1 cellular context compared by ENCODE assay signal in genomic region chr10:91797874-91798735, GRCh38.
TF ChIP-seq lines count a peak whose summit lies in the region.

TNKS2 (plus strand) TSS chr10:91798426; CDS start chr10:91798691, 265 bp downstream.

TF ChIP-seq in A549, 52 proteins besides CTCF, POLR2A, EP300 and RAD21 (continued from another document):
- TF ChIP-seq POLR2AphosphoS2 (conservative IDR thresholded peaks at IDR 0.05; ENCODE audit: low read length): no peak
- no peak for TF ChIP-seq ZSCAN20 (CRISPR knock-in tag; IDR thresholded peaks at IDR 0.05)
- no peak for TF ChIP-seq RFX5 (IDR thresholded peaks at IDR 0.05)
- TF ChIP-seq NR3C1 (IDR thresholded peaks at IDR 0.05): no peak
- no peak for TF ChIP-seq KDM5A (IDR thresholded peaks at IDR 0.05)
- no peak for TF ChIP-seq EHMT2 (IDR thresholded peaks at IDR 0.05; ENCODE audit: low read depth)
- TF ChIP-seq HOXB5 (CRISPR knock-in tag; IDR thresholded peaks at IDR 0.05): no peak
- TF ChIP-seq RCOR1 (IDR thresholded peaks at IDR 0.05; ENCODE audit: low read depth, low read length): no peak
- peak; percentile 92 for TF ChIP-seq MAX (IDR thresholded peaks at IDR 0.05)
- TF ChIP-seq CHD4 (IDR thresholded peaks at IDR 0.05; ENCODE audit: borderline replicate concordance): no peak
- no peak for TF ChIP-seq RARB (CRISPR knock-in tag; IDR thresholded peaks at IDR 0.05)
- TF ChIP-seq SREBF2 (IDR thresholded peaks at IDR 0.05): no peak
- TF ChIP-seq BHLHE40 (IDR thresholded peaks at IDR 0.05; ENCODE audit: low read depth, low read length): peak; percentile 55
- no peak for TF ChIP-seq ZC3H11A (IDR thresholded peaks at IDR 0.05)
- peak; percentile 74 to 77; a peak in 4 of 5 replicates for TF ChIP-seq JUN (IDR thresholded peaks at IDR 0.05)
- no peak for TF ChIP-seq ZFP36 (IDR thresholded peaks at IDR 0.05; ENCODE audit: borderline replicate concordance, partially characterized antibody)
- 0 out of 4 replicates have a peak, but pooled peaks of 1 of the 2 experiments have one; percentile 10 for TF ChIP-seq CEBPB (IDR thresholded peaks at IDR 0.05)
- TF ChIP-seq ZNF302 (CRISPR knock-in tag; IDR thresholded peaks at IDR 0.05): no peak
- no peak for TF ChIP-seq MAFK (IDR thresholded peaks at IDR 0.05; ENCODE audit: partially characterized antibody)
- no peak for TF ChIP-seq ESRRA (IDR thresholded peaks at IDR 0.05; ENCODE audit: borderline replicate concordance, low read length)
- no peak for TF ChIP-seq FOSL2 (IDR thresholded peaks at IDR 0.05)
- no peak for TF ChIP-seq FOSL2 (CRISPR knock-in tag; IDR thresholded peaks at IDR 0.05)
- no peak for TF ChIP-seq CBX8 (IDR thresholded peaks at IDR 0.05)
- no peak for TF ChIP-seq NFE2L2 (conservative IDR thresholded peaks at IDR 0.05; ENCODE audit: low read length)
- no peak for TF ChIP-seq CHD2 (IDR thresholded peaks at IDR 0.05; ENCODE audit: low read length, partially characterized antibody)
- TF ChIP-seq HES2 (IDR thresholded peaks at IDR 0.05): no peak
- no peak for TF ChIP-seq HDAC2 (IDR thresholded peaks at IDR 0.05)
- no peak for TF ChIP-seq EHF (CRISPR knock-in tag; IDR thresholded peaks at IDR 0.05)
- TF ChIP-seq ATOH8 (CRISPR knock-in tag; IDR thresholded peaks at IDR 0.05; ENCODE audit: low read depth): peak; percentile 76; the same call in 1 of the 2 replicates
- TF ChIP-seq E2F6 (IDR thresholded peaks at IDR 0.05; ENCODE audit: borderline replicate concordance, low read depth): peak; percentile 96
- no peak for TF ChIP-seq HOXB13 (CRISPR knock-in tag; IDR thresholded peaks at IDR 0.05; ENCODE audit: low read depth)
- 0 out of 2 replicates have a peak, but pooled peaks have one; percentile 26 for TF ChIP-seq NPAS2 (CRISPR knock-in tag; IDR thresholded peaks at IDR 0.05; ENCODE audit: borderline replicate concordance)
- no peak for TF ChIP-seq RNF2 (IDR thresholded peaks at IDR 0.05; ENCODE audit: borderline replicate concordance, low read depth)
- no peak for TF ChIP-seq REST (IDR thresholded peaks at IDR 0.05)
